In the genomic region with DNA sequence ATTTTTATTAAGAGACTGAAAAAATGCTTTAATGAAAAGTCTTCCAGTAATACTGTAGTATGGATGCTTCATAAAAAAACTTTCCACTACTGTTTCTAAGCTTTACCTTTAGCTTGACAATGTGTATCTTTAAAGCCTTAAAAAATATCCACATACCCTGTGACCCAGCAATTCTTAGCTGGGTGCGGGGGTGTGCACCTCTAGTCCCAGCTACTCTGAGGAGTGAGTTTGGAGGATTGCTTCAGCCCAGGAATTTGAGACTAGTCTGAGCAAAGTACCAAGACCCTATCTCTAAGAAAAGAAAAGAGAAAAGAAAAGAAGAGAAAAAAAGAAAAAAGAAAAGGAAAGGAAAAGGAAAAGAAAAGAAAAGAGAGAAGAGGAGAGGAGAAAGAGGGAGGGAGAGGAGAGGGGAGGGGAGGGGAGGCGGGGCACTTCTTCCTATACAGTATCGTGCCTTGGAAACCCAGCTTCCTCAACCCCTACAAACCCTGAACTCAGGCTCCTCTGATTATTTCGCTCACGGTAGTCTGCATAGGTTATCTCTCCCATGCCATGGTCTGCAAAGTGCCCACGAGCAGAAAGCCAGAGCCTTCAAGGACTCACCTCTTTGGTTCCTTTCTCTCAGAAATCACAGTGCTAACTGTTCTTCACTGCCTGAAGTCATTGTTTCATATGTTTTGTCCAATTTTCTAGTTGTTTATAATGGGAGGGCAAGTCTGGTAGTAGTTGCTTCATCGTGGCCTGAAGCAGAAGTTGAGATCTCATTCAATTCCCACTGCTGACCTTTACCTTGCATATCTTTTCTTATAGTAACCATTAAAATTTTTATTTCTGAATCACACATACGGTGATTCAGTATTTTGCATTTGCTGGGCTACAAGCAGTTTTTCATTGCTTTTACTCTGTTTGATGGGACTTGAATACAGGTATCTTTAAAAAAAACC, we compare ENCODE assay signal across 13 cellular contexts.
DNase-seq lines count a peak whose midpoint lies in the region; ATAC-seq and TF ChIP-seq lines count a peak whose summit lies in the region.
"Had no signal": no experiment of that assay in that cellular context is flagged by ENCODE, and none has a peak within 500 bp of the region (broad histone marks: within the 10 kb centered on the region; RNA-seq: fewer than 3 reads in every experiment).

No MANE protein-coding gene starts in this region.

- peaks cover 20% of the 10 kb centered on the region for H3K4me1 ChIP-seq in PC-3 (ENCODE audit: insufficient read depth, low read length)
- H3K4me1 ChIP-seq: pancreas had no signal

- CTCF ChIA-PET in PC-3 (lab: Charles Lee): no interaction called here

- H3K36me3 Mint-ChIP-seq in activated T-cell treated with anti-CD3 and anti-CD28 coated beads, Interleukin-2, amount 50 U/mL, for 4 hours (ENCODE audit: insufficient read depth): peaks cover 2% of the 10 kb centered on the region
- peaks cover 25% of the 10 kb centered on the region for H3K36me3 Mint-ChIP-seq in effector memory CD8-positive, alpha-beta T cell (ENCODE audit: insufficient read depth)
- no peaks in the 10 kb centered on the region for H3K36me3 Mint-ChIP-seq in stimulated activated effector memory CD8-positive, alpha-beta T cell treated with anti-CD3 and anti-CD28 coated beads, Interleukin-12 subunit alpha, Interleukin-12 subunit beta, amount 100 ng/mL, for 72 hours

- H4K20me1 ChIP-seq in PC-3 (ENCODE audit: low read length): no peaks in the 10 kb centered on the region

- TF ChIP-seq CTCF in PC-3 (conservative IDR thresholded peaks at IDR 0.05; ENCODE audit: low read depth, low read length): no peak

- H2AFZ ChIP-seq in PC-3 (ENCODE audit: low read length): peak overlapping the region; percentile 57; the same call in 1 of the 2 replicates

- peak; percentile 48 to 54 for ATAC-seq in activated T-cell treated with anti-CD3 and anti-CD28 coated beads, Interleukin-2, amount 50 U/mL, for 4 hours
- ATAC-seq in PC-3: peak; percentile 94
- peak; percentile 21 for ATAC-seq in effector memory CD8-positive, alpha-beta T cell (replicated peaks)
- ATAC-seq in stimulated activated effector memory CD8-positive, alpha-beta T cell treated with anti-CD3 and anti-CD28 coated beads, Interleukin-12 subunit alpha, Interleukin-12 subunit beta, amount 100 ng/mL, for 72 hours: no peak

- no peaks in the 10 kb centered on the region for H3K27me3 Mint-ChIP-seq in activated T-cell treated with anti-CD3 and anti-CD28 coated beads, Interleukin-2, amount 50 U/mL, for 4 hours (ENCODE audit: low read depth)
- H3K27me3 Mint-ChIP-seq in effector memory CD8-positive, alpha-beta T cell: no peaks in the 10 kb centered on the region

- peak overlapping the region; percentile 47 for H3K4me3 ChIP-seq in PC-3 (ENCODE audit: low read length)
- H3K4me3 ChIP-seq: ascending aorta, pancreas, testis had no signal

- POLR2A ChIA-PET in PC-3 (lab: Charles Lee; ENCODE audit: unreplicated experiment): no interaction called here

- peak overlapping the region; percentile 80 for H3K4me2 ChIP-seq in PC-3 (ENCODE audit: low read length)

- BruUV-seq in PC-3 (replicated peaks; lab: Mats Ljungman, UMichigan): no TSS peak

- H3K27ac Mint-ChIP-seq in effector memory CD8-positive, alpha-beta T cell: peak overlapping the region; percentile 59 to 61
- H3K27ac Mint-ChIP-seq in stimulated activated effector memory CD8-positive, alpha-beta T cell treated with anti-CD3 and anti-CD28 coated beads, Interleukin-12 subunit alpha, Interleukin-12 subunit beta, amount 100 ng/mL, for 72 hours: peak overlapping the region; percentile 76

- intact Hi-C loops in PC-3 (cut with micrococcal nuclease): loop anchor here (5.0 kb wide), 1 partner anchor 100 kb away; the partner anchor contains the start of gene TNRC6B

- H3K9me2 ChIP-seq in PC-3 (replicated peaks; ENCODE audit: low read length): no peaks in the 10 kb centered on the region

- DNase-seq in activated T-cell treated with anti-CD3 and anti-CD28 coated beads, Interleukin-2, amount 50 U/mL, for 4 hours: no peak
- DNase-seq in activated T-cell treated with anti-CD3 and anti-CD28 coated beads, Interleukin-2, amount 50 U/mL, for 1 hour: no peak
- DNase-seq in PC-3: peak; percentile 61
- no peak for DNase-seq in effector memory CD8-positive, alpha-beta T cell
- DNase-seq in stimulated activated effector memory CD8-positive, alpha-beta T cell treated with anti-CD3 and anti-CD28 coated beads, Interleukin-12 subunit alpha, Interleukin-12 subunit beta, amount 100 ng/mL, for 72 hours (ENCODE audit: low spot score in 2 of 2): no peak
- DNase-seq in activated effector memory CD4-positive, alpha-beta T cell treated with anti-CD3 and anti-CD28 coated beads, Interleukin-2, amount 50 U/mL, for 16 hours: no peak
- DNase-seq in stimulated activated CD4-positive, alpha-beta T cell treated with anti-CD3 and anti-CD28 coated beads, Interleukin-4, amount 100 ng/mL, for 24 hours: no peak
- no peak for DNase-seq in activated CD4-positive, alpha-beta T cell treated with anti-CD3 and anti-CD28 coated beads for 48 hours
- DNase-seq: AML-193, NCI-H146, pancreas, testis had no signal

- H3K36me3 ChIP-seq in PC-3 (ENCODE audit: low read depth, low read length): no peaks in the 10 kb centered on the region
- H3K36me3 ChIP-seq: ascending aorta, pancreas had no signal

- H3K9me3 Mint-ChIP-seq in activated T-cell treated with anti-CD3 and anti-CD28 coated beads, Interleukin-2, amount 50 U/mL, for 4 hours: no peaks in the 10 kb centered on the region
- no peaks in the 10 kb centered on the region for H3K9me3 Mint-ChIP-seq in effector memory CD8-positive, alpha-beta T cell
- H3K9me3 Mint-ChIP-seq in stimulated activated effector memory CD8-positive, alpha-beta T cell treated with anti-CD3 and anti-CD28 coated beads, Interleukin-12 subunit alpha, Interleukin-12 subunit beta, amount 100 ng/mL, for 72 hours: no peaks in the 10 kb centered on the region

- H3K9me3 ChIP-seq in PC-3 (ENCODE audit: low read length): no peaks in the 10 kb centered on the region
- H3K9me3 ChIP-seq: ascending aorta, pancreas, testis had no signal

- peaks cover 49% of the 10 kb centered on the region for H3K4me1 Mint-ChIP-seq in activated T-cell treated with anti-CD3 and anti-CD28 coated beads, Interleukin-2, amount 50 U/mL, for 4 hours (ENCODE audit: low read depth)
- H3K4me1 Mint-ChIP-seq in effector memory CD8-positive, alpha-beta T cell (ENCODE audit: low read depth in 2 of 2): peaks cover 38 to 53% of the 10 kb centered on the region in 2 donors
- H3K4me1 Mint-ChIP-seq in stimulated activated effector memory CD8-positive, alpha-beta T cell treated with anti-CD3 and anti-CD28 coated beads, Interleukin-12 subunit alpha, Interleukin-12 subunit beta, amount 100 ng/mL, for 72 hours: peaks cover 40% of the 10 kb centered on the region

- H3K27me3 ChIP-seq in PC-3 (ENCODE audit: low read length): no peaks in the 10 kb centered on the region
- H3K27me3 ChIP-seq: ascending aorta, pancreas, testis had no signal

- no peaks in the 10 kb centered on the region for H3K79me2 ChIP-seq in PC-3 (ENCODE audit: low read length)

- no peak overlapping the region; the same call in 1 of the 2 replicates for H3K9ac ChIP-seq in PC-3 (ENCODE audit: low read length)

- H3K27ac ChIP-seq in PC-3 (ENCODE audit: low read length): peak overlapping the region; percentile 74
- H3K27ac ChIP-seq: ascending aorta, pancreas, testis had no signal

- no peaks in the 10 kb centered on the region for H3F3A ChIP-seq in PC-3 (ENCODE audit: low read length, unreplicated experiment)

- H3K4me3 Mint-ChIP-seq in activated T-cell treated with anti-CD3 and anti-CD28 coated beads, Interleukin-2, amount 50 U/mL, for 4 hours: peak overlapping the region; percentile 56
- H3K4me3 Mint-ChIP-seq in effector memory CD8-positive, alpha-beta T cell: peak overlapping the region; percentile 26 to 62
- H3K4me3 Mint-ChIP-seq in stimulated activated effector memory CD8-positive, alpha-beta T cell treated with anti-CD3 and anti-CD28 coated beads, Interleukin-12 subunit alpha, Interleukin-12 subunit beta, amount 100 ng/mL, for 72 hours: peak overlapping the region; percentile 55
